19 cellular contexts compared by ENCODE assay signal in the genomic region with DNA sequence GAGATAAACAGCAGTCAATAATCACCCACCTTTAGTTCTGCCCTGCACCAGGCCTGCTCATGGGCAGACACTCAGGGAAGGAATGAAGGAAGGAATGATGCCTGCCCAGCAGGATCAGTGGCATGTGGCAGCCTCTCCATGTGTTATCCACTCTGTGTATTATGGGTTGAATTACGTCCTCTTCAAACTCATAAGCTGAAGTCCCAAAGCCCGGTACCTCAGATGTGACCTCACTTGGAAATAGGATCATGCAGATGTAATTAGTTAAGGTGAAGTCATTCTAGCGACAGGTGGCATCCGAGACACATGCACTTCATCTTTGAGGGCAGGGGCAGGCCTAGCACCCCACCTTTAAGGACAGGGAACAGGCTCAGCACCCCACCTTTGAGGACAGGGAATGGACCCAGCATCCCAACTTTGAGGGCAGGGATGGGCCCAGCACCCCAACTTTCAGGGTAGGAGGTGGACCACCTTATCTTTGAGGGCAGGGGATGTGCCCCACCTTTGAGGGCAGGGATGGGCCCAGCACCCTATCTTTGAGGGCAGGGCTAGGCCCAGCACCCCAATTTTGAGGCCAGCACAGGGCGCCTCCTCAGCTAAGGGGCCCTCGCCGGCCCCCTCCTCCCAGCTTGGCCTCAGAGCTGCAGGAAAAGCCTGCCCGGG.
DNase-seq lines count a peak whose midpoint lies in the region; ATAC-seq and TF ChIP-seq lines count a peak whose summit lies in the region.
"Had no signal": no experiment of that assay in that cellular context is flagged by ENCODE, and none has a peak within 500 bp of the region (broad histone marks: within the 10 kb centered on the region; RNA-seq: fewer than 3 reads in every experiment).

No MANE protein-coding gene starts in this region.

- no peak overlapping the region for H4K91ac ChIP-seq in IMR-90 (ENCODE audit: insufficient read depth, low read depth, low read length)

- POLR2A ChIA-PET in IMR-90 (lab: Charles Lee; ENCODE audit: unreplicated experiment) = no interaction called here

- peak overlapping the region in 1 of 7 donors; percentile 35 for H3K27ac Mint-ChIP-seq in CD14-positive monocyte
- no peak overlapping the region for H3K27ac Mint-ChIP-seq in osteocyte (ENCODE audit: unreplicated experiment)
- H3K27ac Mint-ChIP-seq: dendritic cell treated with granulocyte-macrophage colony-stimulating factor and Interleukin-4, amounts not matched to agents 40 ng/mL and 50 ng/mL, for 4 days; memory B cell; naive B cell; stimulated activated naive CD8-positive, alpha-beta T cell treated with anti-CD3 and anti-CD28 coated beads, Interleukin-15, Interleukin-2, amounts not matched to agents 100 ng/mL and 50 ng/mL, for 24 hours had no signal

- intact Hi-C loops in CD14-positive monocyte (cut with micrococcal nuclease) = no loop called here
- intact Hi-C loops in IMR-90 (cut with micrococcal nuclease) = no loop called here
- intact Hi-C loops in mammary epithelial cell (cut with micrococcal nuclease) = no loop called here

- no peak overlapping the region for H3K14ac ChIP-seq in IMR-90 (replicated peaks; ENCODE audit: low read depth, low read length)

- ATAC-seq in IMR-90 (ENCODE audit: low read depth) = 0 out of 2 replicates have a peak, but pooled peaks have one; percentile 37

- H3K79me2 ChIP-seq in mammary epithelial cell (ENCODE audit: insufficient read depth, low read length) = no peaks in the 10 kb centered on the region

- H3K27me3 Mint-ChIP-seq in CD14-positive monocyte (ENCODE audit: low read depth in 3 of 3) (peaks cover 0 to 7% (median 0%) of the 10 kb centered on the region in 3 donors), osteocyte (ENCODE audit: unreplicated experiment) (no peaks in the 10 kb centered on the region)
- H3K27me3 Mint-ChIP-seq: dendritic cell treated with granulocyte-macrophage colony-stimulating factor and Interleukin-4, amounts not matched to agents 40 ng/mL and 50 ng/mL, for 4 days; stimulated activated naive CD8-positive, alpha-beta T cell treated with anti-CD3 and anti-CD28 coated beads, Interleukin-15, Interleukin-2, amounts not matched to agents 100 ng/mL and 50 ng/mL, for 24 hours had no signal

- H2BK20ac ChIP-seq in IMR-90 (ENCODE audit: low read depth, low read length) = no peak overlapping the region

- H3K4ac ChIP-seq in IMR-90 (ENCODE audit: low read depth, low read length) = no peak overlapping the region

- BruUV-seq in IMR-90 (replicated peaks; lab: Mats Ljungman, UMichigan) = no TSS peak
- BruUV-seq in mammary epithelial cell (replicated peaks; lab: Mats Ljungman, UMichigan) = no TSS peak

- CTCF ChIA-PET in IMR-90 (lab: Yijun Ruan, JAX) = no interaction called here
- CTCF ChIA-PET in mammary epithelial cell (lab: Charles Lee; ENCODE audit: low non-redundant PET) = no interaction called here

- no peaks in the 10 kb centered on the region for H3K9me3 ChIP-seq in IMR-90 (ENCODE audit: control insufficient read depth, insufficient read depth, low read length)
- no peaks in the 10 kb centered on the region for H3K9me3 ChIP-seq in ectodermal cell (ENCODE audit: control insufficient read depth, low read length)
- peaks cover 2% of the 10 kb centered on the region for H3K9me3 ChIP-seq in mammary epithelial cell (replicated peaks; ENCODE audit: insufficient read depth, low read length)

- no peak overlapping the region for H2BK120ac ChIP-seq in IMR-90 (ENCODE audit: low read depth, low read length)

- no peak overlapping the region for H3K4me2 ChIP-seq in IMR-90 (ENCODE audit: low read depth, low read length)
- no peak overlapping the region for H3K4me2 ChIP-seq in mammary epithelial cell (ENCODE audit: insufficient read depth, low read depth, low read length)

- no peaks in the 10 kb centered on the region for H3K9me1 ChIP-seq in IMR-90 (ENCODE audit: insufficient read depth, low read length)

- TF ChIP-seq CTCF in CD14-positive monocyte (IDR thresholded peaks at IDR 0.05) = no peak
- no peak for TF ChIP-seq CTCF in IMR-90 (conservative IDR thresholded peaks at IDR 0.05; ENCODE audit: low read depth, low read length)
- TF ChIP-seq CTCF in osteocyte (IDR thresholded peaks at IDR 0.05) = no peak
- TF ChIP-seq CTCF in mammary epithelial cell (conservative IDR thresholded peaks at IDR 0.05 in 1 of 2, IDR thresholded peaks at IDR 0.05 in 1 of 2; ENCODE audit: extremely low read depth in 1 of 2, insufficient read depth in 1 of 2, low read depth in 1 of 2, low read length in 2 of 2) = no peak

- TF ChIP-seq POLR2A in IMR-90 (IDR thresholded peaks at IDR 0.05; ENCODE audit: low read depth, low read length) = no peak

- H3K56ac ChIP-seq in IMR-90 (ENCODE audit: extremely low read depth, insufficient read depth, low read length) = no peak overlapping the region

- H3K79me1 ChIP-seq in IMR-90 (ENCODE audit: low read depth in 1 of 2, low read length in 2 of 2) = no peaks in the 10 kb centered on the region

- TF ChIP-seq RAD21 in IMR-90 (IDR thresholded peaks at IDR 0.05; ENCODE audit: low read length) = no peak

- H2BK15ac ChIP-seq in IMR-90 (ENCODE audit: low read depth, low read length) = no peak overlapping the region

- no peaks in the 10 kb centered on the region for H3K4me1 ChIP-seq in IMR-90 (ENCODE audit: control insufficient read depth, insufficient read depth, low read length)
- peaks cover 8% of the 10 kb centered on the region for H3K4me1 ChIP-seq in ectodermal cell (ENCODE audit: control insufficient read depth, insufficient read depth, low read length)
- H3K4me1 ChIP-seq in mammary epithelial cell (ENCODE audit: insufficient read depth, low read length) = no peaks in the 10 kb centered on the region

- no peak overlapping the region for H3K23ac ChIP-seq in IMR-90 (ENCODE audit: low read depth, low read length)

- 100% methylated on average over 1 of the region's 8 CpGs; no CpG with 5 or more reads in 1 of the 2 experiments for WGBS in IMR-90 (ENCODE audit: extremely low coverage in 2 of 2, insufficient read length in 1 of 2), 2 experiments
- 68 to 76% methylated on average over 8 of the region's 8 CpGs for WGBS in ectodermal cell, 2 experiments
- WGBS in mammary epithelial cell (ENCODE audit: low coverage, missing lambda C conversion rate) = 70% methylated on average over 7 of the region's 8 CpGs

- no peaks in the 10 kb centered on the region for H3K4me1 Mint-ChIP-seq in CD14-positive monocyte
- H3K4me1 Mint-ChIP-seq in osteocyte (ENCODE audit: unreplicated experiment) = no peaks in the 10 kb centered on the region
- H3K4me1 Mint-ChIP-seq: naive B cell had no signal

- H3K36me3 Mint-ChIP-seq in CD14-positive monocyte (no peaks in the 10 kb centered on the region), osteocyte (ENCODE audit: unreplicated experiment) (no peaks in the 10 kb centered on the region)
- H3K36me3 Mint-ChIP-seq: naive B cell had no signal

- no peak overlapping the region for H2AK5ac ChIP-seq in IMR-90 (ENCODE audit: low read depth, low read length)

- H2AFZ ChIP-seq in IMR-90 (replicated peaks; ENCODE audit: low read length, poor library complexity) (peak overlapping the region; percentile 35), mammary epithelial cell (ENCODE audit: low read depth, low read length) (no peak overlapping the region)

- dilution Hi-C loops in IMR-90 (cut with HindIII; ENCODE audit: low sequenced_read_pairs, unreplicated experiment) (no loop called here), mammary epithelial cell (cut with HindIII; ENCODE audit: low sequenced_read_pairs) (no loop called here)

- H3K9me3 Mint-ChIP-seq in CD14-positive monocyte = peaks cover 0 to 2% (median 0%) of the 10 kb centered on the region in 7 donors
- peaks cover 6% of the 10 kb centered on the region for H3K9me3 Mint-ChIP-seq in osteocyte (ENCODE audit: unreplicated experiment)
- H3K9me3 Mint-ChIP-seq: stimulated activated naive CD8-positive, alpha-beta T cell treated with anti-CD3 and anti-CD28 coated beads, Interleukin-15, Interleukin-2, amounts not matched to agents 100 ng/mL and 50 ng/mL, for 24 hours had no signal

- H2BK5ac ChIP-seq in IMR-90 (ENCODE audit: low read depth, low read length, poor library complexity, severe bottlenecking) = no peak overlapping the region

- no peak overlapping the region for H4K5ac ChIP-seq in IMR-90 (ENCODE audit: low read depth, low read length)

- DNase-seq in CD14-positive monocyte (ENCODE audit: low spot score) = peak; percentile 17
- DNase-seq in IMR-90 = no peak
- peak; percentile 40 for DNase-seq in osteocyte (ENCODE audit: extremely low spot score, unreplicated experiment)
- DNase-seq in mammary epithelial cell = no peak
- DNase-seq in NCI-H446 treated with DMSO at 0.1 percent for 48 hours (lab: John Stamatoyannopoulos, UW) = no peak
- no peak for DNase-seq in HPDE6-E6E7 (ENCODE audit: extremely low spot score)
- no peak for DNase-seq in ecto neural progenitor cell (ENCODE audit: low spot score)
- DNase-seq: activated CD4-positive, alpha-beta T cell treated with anti-CD3 and anti-CD28 coated beads for 4 hours; activated effector memory CD4-positive, alpha-beta T cell treated with Interleukin-2 at 50 U/mL for 16 hours; COR-L47; foreskin fibroblast; Karpas-422; naive B cell; NCI-H187; stimulated activated CD4-positive, alpha-beta T cell treated with anti-CD3 and anti-CD28 coated beads, Interleukin-2, amount 100 ng/mL, for 24 hours had no signal

- H3K9ac ChIP-seq in IMR-90 (ENCODE audit: low read depth, low read length) (no peak overlapping the region; the same call in 1 of the 2 replicates), mammary epithelial cell (ENCODE audit: insufficient read depth, low read length) (no peak overlapping the region)

- H3K27ac ChIP-seq in IMR-90 (ENCODE audit: insufficient read depth, low read length) (no peak overlapping the region), ectodermal cell (ENCODE audit: insufficient read depth, low read depth, low read length, poor library complexity, severe bottlenecking) (peak overlapping the region; percentile 44), mammary epithelial cell (ENCODE audit: insufficient read depth, low read depth, low read length) (no peak overlapping the region)

- H3K27me3 ChIP-seq in IMR-90 (ENCODE audit: control insufficient read depth, insufficient read depth, low read length) (no peaks in the 10 kb centered on the region), ectodermal cell (ENCODE audit: control insufficient read depth, insufficient read depth, low read length, poor library complexity, severe bottlenecking) (peaks cover 4% of the 10 kb centered on the region), mammary epithelial cell (ENCODE audit: insufficient read depth, low read length) (no peaks in the 10 kb centered on the region)

- H3K4me3 Mint-ChIP-seq in CD14-positive monocyte = no peak overlapping the region
- H3K4me3 Mint-ChIP-seq in osteocyte (ENCODE audit: unreplicated experiment) = no peak overlapping the region
- H3K4me3 Mint-ChIP-seq: dendritic cell treated with granulocyte-macrophage colony-stimulating factor and Interleukin-4, amounts not matched to agents 40 ng/mL and 50 ng/mL, for 4 days; memory B cell; naive B cell; stimulated activated naive CD8-positive, alpha-beta T cell treated with anti-CD3 and anti-CD28 coated beads, Interleukin-15, Interleukin-2, amounts not matched to agents 100 ng/mL and 50 ng/mL, for 24 hours had no signal

- no peak overlapping the region for H4K8ac ChIP-seq in IMR-90 (ENCODE audit: low read depth in 2 of 2, low read length in 2 of 2)

- no peak overlapping the region for H3K18ac ChIP-seq in IMR-90 (ENCODE audit: low read depth, low read length)

- H3K36me3 ChIP-seq in IMR-90 (ENCODE audit: control insufficient read depth, insufficient read depth, low read length) (no peaks in the 10 kb centered on the region), ectodermal cell (ENCODE audit: control insufficient read depth, insufficient read depth, low read length) (no peaks in the 10 kb centered on the region), mammary epithelial cell (ENCODE audit: insufficient read depth, low read length) (no peaks in the 10 kb centered on the region)

- peak overlapping the region; percentile 44 for H2AK9ac ChIP-seq in IMR-90 (replicated peaks; ENCODE audit: low read depth, low read length, poor library complexity)

- H4K20me1 ChIP-seq in IMR-90 (ENCODE audit: insufficient read depth, low read length) (no peaks in the 10 kb centered on the region; the same call in 1 of the 2 replicates), mammary epithelial cell (ENCODE audit: insufficient read depth, low read length) (no peaks in the 10 kb centered on the region)

- in situ Hi-C loops in IMR-90 (cut with MboI; ENCODE audit: low sequenced_read_pairs) = no loop called here
- in situ Hi-C loops in mammary epithelial cell (cut with MboI; ENCODE audit: low sequenced_read_pairs in 2 of 2) = no loop called here

- no peak overlapping the region for H3K4me3 ChIP-seq in IMR-90 (ENCODE audit: insufficient read depth, low read depth, low read length)
- H3K4me3 ChIP-seq in ectodermal cell (ENCODE audit: insufficient read depth, low read depth, low read length) = no peak overlapping the region
- H3K4me3 ChIP-seq in mammary epithelial cell (replicated peaks in 1 of 3; ENCODE audit: insufficient read depth in 1 of 3, low read depth in 2 of 3, low read length in 3 of 3) = no peak overlapping the region

Comparison
In these comparisons a context has a peak if more than half of its experiments do, and no peak if none do; other contexts are left out.
1. DNase-seq: peak in CD14-positive monocyte (single experiment) and osteocyte (single experiment); none in IMR-90 (single experiment), mammary epithelial cell (single experiment), NCI-H446 treated with DMSO at 0.1 percent for 48 hours (single experiment), HPDE6-E6E7 (single experiment) and ecto neural progenitor cell (single experiment).